Comparison of ENCODE assay signal across 2 cellular contexts in genomic region chr7:132169730-132170129, GRCh38.
TF ChIP-seq lines count a peak whose summit lies in the region.

No MANE protein-coding gene starts in this region.

TF ChIP-seq in GM23338, 12 proteins besides CTCF, POLR2A, EP300 and RAD21:
- TF ChIP-seq EZH2phosphoT487 (IDR thresholded peaks at IDR 0.05; ENCODE audit: unreplicated experiment) = no peak
- TF ChIP-seq JUNB (IDR thresholded peaks at IDR 0.05; ENCODE audit: unreplicated experiment) = no peak
- TF ChIP-seq CREB1 (CRISPR knock-in tag; IDR thresholded peaks at IDR 0.05; ENCODE audit: low read depth) = no peak
- TF ChIP-seq EZH2 (IDR thresholded peaks at IDR 0.05; ENCODE audit: low read depth, unreplicated experiment) = no peak
- TF ChIP-seq NANOG (IDR thresholded peaks at IDR 0.05; ENCODE audit: borderline replicate concordance) = no peak
- no peak for TF ChIP-seq ETS1 (IDR thresholded peaks at IDR 0.05)
- no peak for TF ChIP-seq ZNF114 (CRISPR knock-in tag; IDR thresholded peaks at IDR 0.05)
- no peak for TF ChIP-seq POLR2AphosphoS5 (IDR thresholded peaks at IDR 0.05; ENCODE audit: low read depth)
- TF ChIP-seq ZNF331 (CRISPR knock-in tag; IDR thresholded peaks at IDR 0.05; ENCODE audit: low read depth) = no peak
- no peak for TF ChIP-seq STAT1 (IDR thresholded peaks at IDR 0.05; ENCODE audit: unreplicated experiment)

TF ChIP-seq in H1, 55 proteins besides CTCF, POLR2A, EP300 and RAD21:
- TF ChIP-seq PHF8 (conservative IDR thresholded peaks at IDR 0.05; ENCODE audit: low read depth, low read length) (no peak), ATF3 (IDR thresholded peaks at IDR 0.05; ENCODE audit: insufficient read depth, low read depth, low read length) (no peak), RXRA (IDR thresholded peaks at IDR 0.05; ENCODE audit: insufficient read depth, low read depth, low read length) (no peak), KDM1A (IDR thresholded peaks at IDR 0.05; ENCODE audit: borderline replicate concordance, low read length) (no peak), POLR2AphosphoS5 (IDR thresholded peaks at IDR 0.05; ENCODE audit: low read depth, low read length) (no peak), FOSL1 (IDR thresholded peaks at IDR 0.05; ENCODE audit: insufficient read depth, low read depth, low read length) (no peak), E2F6 (IDR thresholded peaks at IDR 0.05) (no peak), SUZ12 (IDR thresholded peaks at IDR 0.05; ENCODE audit: low read length) (no peak), SP1 (IDR thresholded peaks at IDR 0.05; ENCODE audit: low read depth, low read length) (no peak), YY1 (IDR thresholded peaks at IDR 0.05; ENCODE audit: low read depth, low read length) (no peak), SRF (IDR thresholded peaks at IDR 0.05; ENCODE audit: low read depth, low read length) (no peak), ZNF274 (IDR thresholded peaks at IDR 0.05; ENCODE audit: borderline replicate concordance, extremely low read depth, low read length) (no peak)
- TF ChIP-seq, protein P1, sequence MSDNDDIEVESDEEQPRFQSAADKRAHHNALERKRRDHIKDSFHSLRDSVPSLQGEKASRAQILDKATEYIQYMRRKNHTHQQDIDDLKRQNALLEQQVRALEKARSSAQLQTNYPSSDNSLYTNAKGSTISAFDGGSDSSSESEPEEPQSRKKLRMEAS (IDR thresholded peaks at IDR 0.05) = no peak
TF ChIP-seq in H1: peak in this region for 0.
